8 cellular contexts compared by ENCODE assay signal in the genomic region with DNA sequence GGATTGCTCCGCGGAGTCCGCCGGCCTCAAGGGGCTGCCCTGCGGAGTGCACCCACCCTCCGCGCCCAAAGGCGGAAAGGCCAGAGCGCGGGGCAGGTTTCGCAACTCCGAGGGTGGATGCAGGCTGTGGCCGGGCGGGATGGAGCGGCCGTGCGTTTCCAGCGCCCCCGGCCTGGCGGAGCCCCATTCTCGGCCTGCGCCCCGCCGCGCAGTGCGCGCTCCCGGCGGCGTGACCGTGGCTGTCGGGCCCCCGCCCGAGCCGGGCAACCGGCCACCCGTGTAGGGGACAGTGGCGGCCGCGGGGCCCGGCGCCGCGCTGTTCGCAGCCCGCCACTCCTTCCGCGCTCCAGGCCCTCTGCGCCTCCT. TPM values are rescaled to one million over a fixed set of nuclear protein-coding genes. Genes with fewer than 3 reads are reported as not detected.
DNase-seq lines count a peak whose midpoint lies in the region; ATAC-seq and TF ChIP-seq lines count a peak whose summit lies in the region.

No MANE protein-coding gene starts in this region.

- H3K36me3 Mint-ChIP-seq in activated naive CD8-positive, alpha-beta T cell: no peaks in the 10 kb centered on the region

- no peak overlapping the region for H3K27ac Mint-ChIP-seq in activated naive CD8-positive, alpha-beta T cell

- ATAC-seq in HG03439 (IDR thresholded peaks at IDR 0.05; ENCODE audit: unreplicated experiment): peak; percentile 14
- peak; percentile 50 to 57 for ATAC-seq in left cardiac atrium

- H3K4me3 Mint-ChIP-seq in activated naive CD8-positive, alpha-beta T cell: peak overlapping the region; percentile 93

- DNase-seq in stimulated activated CD4-positive, alpha-beta T cell treated with anti-CD3 and anti-CD28 coated beads, TNF-alpha, amount 100 ng/mL, for 48 hours (ENCODE audit: low read depth in 3 of 3): peak in 2 of 3 donors; percentile 1 to 14
- no peak for DNase-seq in stimulated activated CD4-positive, alpha-beta T cell treated with anti-CD3 and anti-CD28 coated beads, Interleukin-1b, Interleukin-23, amount 100 ng/mL, for 48 hours
- peak; percentile 71 for DNase-seq in left cardiac atrium
- DNase-seq in retinal pigment epithelial cell (ENCODE audit: low read depth): no peak
- DNase-seq in pons (ENCODE audit: low spot score): no peak
- no peak for DNase-seq in SHP77 treated with DMSO at 0.1 percent for 48 hours (lab: John Stamatoyannopoulos, UW)

- TF ChIP-seq CTCF in retinal pigment epithelial cell (conservative IDR thresholded peaks at IDR 0.05; ENCODE audit: low read depth, low read length): no peak

- H3K4me1 Mint-ChIP-seq in activated naive CD8-positive, alpha-beta T cell (ENCODE audit: low read depth): peaks cover 30% of the 10 kb centered on the region

- peak overlapping the region; percentile 78 for H3K4me3 ChIP-seq in retinal pigment epithelial cell (ENCODE audit: low read length)

- H3K27me3 Mint-ChIP-seq in activated naive CD8-positive, alpha-beta T cell: peaks cover 4% of the 10 kb centered on the region

- no peaks in the 10 kb centered on the region for H3K9me3 Mint-ChIP-seq in activated naive CD8-positive, alpha-beta T cell (ENCODE audit: low read depth)

- intact Hi-C loops in left cardiac atrium (cut with DNase I): no loop called here

RNA-seq across cellular contexts. Expression of a gene that starts 0.3 kb away (rescaled TPM):
- total RNA-seq in left cardiac atrium: 10 to 100 TPM; 51.6 to 52.1 TPM

Comparison
In these comparisons a context has a peak if more than half of its experiments do, and no peak if none do; other contexts are left out.
1. DNase-seq: peak in stimulated activated CD4-positive, alpha-beta T cell treated with anti-CD3 and anti-CD28 coated beads, TNF-alpha, amount 100 ng/mL, for 48 hours (2 of 3) and left cardiac atrium (single experiment); none in stimulated activated CD4-positive, alpha-beta T cell treated with anti-CD3 and anti-CD28 coated beads, Interleukin-1b, Interleukin-23, amount 100 ng/mL, for 48 hours (single experiment), retinal pigment epithelial cell (single experiment), pons (single experiment) and SHP77 treated with DMSO at 0.1 percent for 48 hours (single experiment).